ENCODE assay signal across 17 cellular contexts in genomic region chr5:139156814-139157213, GRCh38. TPM values are rescaled to one million over a fixed set of nuclear protein-coding genes. Genes with fewer than 3 reads are reported as not detected.
DNase-seq lines count a peak whose midpoint lies in the region; ATAC-seq and TF ChIP-seq lines count a peak whose summit lies in the region.
"Had no signal": no experiment of that assay in that cellular context is flagged by ENCODE, and none has a peak within 500 bp of the region (broad histone marks: within the 10 kb centered on the region; RNA-seq: fewer than 3 reads in every experiment).

No MANE protein-coding gene starts in this region.

- no peaks in the 10 kb centered on the region for H3K36me3 ChIP-seq in testis (ENCODE audit: low read depth, missing control alignments)
- H3K36me3 ChIP-seq: HAP-1 had no signal

- WGBS in testis, 2 donors: 69 to 89% methylated on average over 1 of the region's 1 CpG

- no peak for TF ChIP-seq CTCF in VCaP (conservative IDR thresholded peaks at IDR 0.05)
- TF ChIP-seq CTCF in mesothelial cell of epicardium (IDR thresholded peaks at IDR 0.05; ENCODE audit: unreplicated experiment): no peak
- no peak for TF ChIP-seq CTCF in testis (IDR thresholded peaks at IDR 0.05)

- H3K9me3 Mint-ChIP-seq in mesothelial cell of epicardium: no peaks in the 10 kb centered on the region
- H3K9me3 Mint-ChIP-seq: CD4-positive, alpha-beta memory T cell had no signal

- H3K27me3 Mint-ChIP-seq in mesothelial cell of epicardium (ENCODE audit: low read depth): no peaks in the 10 kb centered on the region
- H3K27me3 Mint-ChIP-seq: CD4-positive, alpha-beta memory T cell had no signal

- intact Hi-C loops in left cardiac atrium (cut with DNase I) (no loop called here), Right ventricle myocardium inferior (cut with DNase I) (no loop called here), testis (cut with DNase I; ENCODE audit: low total_unique reads) (no loop called here)

- peak overlapping the region; percentile 59 for H3K27ac Mint-ChIP-seq in mesothelial cell of epicardium
- H3K27ac Mint-ChIP-seq: CD4-positive, alpha-beta memory T cell; HFFc6 had no signal

- H3K9me3 ChIP-seq in testis: no peaks in the 10 kb centered on the region
- H3K9me3 ChIP-seq: HAP-1 had no signal

- DNase-seq in left cardiac atrium: no peak
- DNase-seq in Right ventricle myocardium inferior (ENCODE audit: missing footprints): no peak
- DNase-seq in mesothelial cell of epicardium (ENCODE audit: low spot score in 2 of 2, unreplicated experiment in 2 of 2): no peak
- peak; percentile 27 for DNase-seq in testis
- no peak for DNase-seq in G401 (ENCODE audit: low spot score)
- DNase-seq: C1 segment of cervical spinal cord; Calu3; CD4-positive, alpha-beta memory T cell; COR-L47; DMS79 treated with DMSO at 0.1 percent for 48 hours; GDM1; GOT3; HFFc6 had no signal

- H3K4me3 Mint-ChIP-seq in mesothelial cell of epicardium: no peak overlapping the region
- H3K4me3 Mint-ChIP-seq: CD4-positive, alpha-beta memory T cell; HFFc6 had no signal

- ATAC-seq in left cardiac atrium: peak; percentile 56 to 70
- ATAC-seq in Right ventricle myocardium inferior: no peak
- ATAC-seq in HG02885 (IDR thresholded peaks at IDR 0.05; ENCODE audit: poor library complexity, unreplicated experiment): no peak
- no peak for ATAC-seq in GM18858 (IDR thresholded peaks at IDR 0.05; ENCODE audit: unreplicated experiment)

- no peaks in the 10 kb centered on the region for H3K27me3 ChIP-seq in testis

- TF ChIP-seq POLR2A in testis (IDR thresholded peaks at IDR 0.05): no peak

- peaks cover 62% of the 10 kb centered on the region for H3K4me1 Mint-ChIP-seq in mesothelial cell of epicardium
- H3K4me1 Mint-ChIP-seq: CD4-positive, alpha-beta memory T cell had no signal

- H3K4me3 ChIP-seq in testis: no peak overlapping the region
- H3K4me3 ChIP-seq: HAP-1 had no signal

- in situ Hi-C loops in G401 (cut with HindIII; ENCODE audit: low sequenced_read_pairs): no loop called here

- H3K4me1 ChIP-seq in testis: peaks cover 9% of the 10 kb centered on the region
- H3K4me1 ChIP-seq: HAP-1 had no signal

- no peaks in the 10 kb centered on the region for H3K36me3 Mint-ChIP-seq in mesothelial cell of epicardium

- 0 out of 2 replicates have a peak overlapping the region, but pooled peaks have one; percentile 26 for H3K27ac ChIP-seq in VCaP
- H3K27ac ChIP-seq in testis: no peak overlapping the region

RNA-seq across cellular contexts. Expression of gene SIL1, which starts 41.4 kb away (rescaled TPM):
- total RNA-seq in left cardiac atrium: 10 to 100 TPM; 41.4 to 42.5 TPM
- total RNA-seq in Right ventricle myocardium inferior: 46.2 TPM
- total RNA-seq in mesothelial cell of epicardium: 46.2 to 55.4 TPM (median 51.2 TPM) in 3 replicates
- 10 to 100 TPM; 86.5 to 98.2 TPM for total RNA-seq in testis
- polyA plus RNA-seq in testis (ENCODE audit: insufficient read depth, low read depth, low replicate concordance): 116 TPM
- total RNA-seq in G401 (2014; rRNA removed; shearing (Covaris generic)): 31.3 and 66.4 TPM in 2 replicates

Comparison
In these comparisons a context has a peak if more than half of its experiments do, and no peak if none do; other contexts are left out.
1. ATAC-seq: peak in left cardiac atrium (2 of 2); none in Right ventricle myocardium inferior (single experiment), HG02885 (single experiment) and GM18858 (single experiment).